In genomic region chr18:6374935-6375529, GRCh38 we compare ENCODE assay signal across 25 cellular contexts. TPM values are rescaled to one million over a fixed set of nuclear protein-coding genes. Genes with fewer than 3 reads are reported as not detected.
"Had no signal": no experiment of that assay in that cellular context is flagged by ENCODE, and none has a peak within 500 bp of the region (broad histone marks: within the 10 kb centered on the region; RNA-seq: fewer than 3 reads in every experiment).

No MANE protein-coding gene starts in this region.

- H3K27me3 ChIP-seq: foreskin keratinocyte, heart left ventricle, uterus had no signal

- H3K36me3 Mint-ChIP-seq: activated CD8-positive, alpha-beta memory T cell treated with anti-CD3 and anti-CD28 coated beads, Interleukin-2, amount 10 ng/mL, durations not matched to agents 7 days and 5 days; activated naive CD4-positive, alpha-beta T cell treated with anti-CD3 and anti-CD28 coated beads, Interleukin-2, amount 50 U/mL, for 72 hours; naive thymus-derived CD8-positive, alpha-beta T cell; stimulated activated effector memory CD8-positive, alpha-beta T cell treated with anti-CD3 and anti-CD28 coated beads, Interleukin-12 subunit alpha, Interleukin-12 subunit beta, amount 100 ng/mL, for 72 hours had no signal

- H3K4me1 ChIP-seq: foreskin keratinocyte, uterus had no signal

- H3K27me3 Mint-ChIP-seq: activated CD4-positive, alpha-beta T cell treated with anti-CD3 and anti-CD28 coated beads for 36 hours; activated CD8-positive, alpha-beta memory T cell treated with anti-CD3 and anti-CD28 coated beads, Interleukin-2, amount 10 ng/mL, durations not matched to agents 7 days and 5 days; central memory CD8-positive, alpha-beta T cell; dendritic cell treated with granulocyte-macrophage colony-stimulating factor and Interleukin-4, amounts not matched to agents 40 ng/mL and 50 ng/mL, for 4 days; progenitor cell of endocrine pancreas; stimulated activated naive CD8-positive, alpha-beta T cell treated with anti-CD3 and anti-CD28 coated beads, Interleukin-15, Interleukin-2, amounts not matched to agents 100 ng/mL and 50 ng/mL, for 24 hours had no signal

- H3K27ac Mint-ChIP-seq: activated CD4-positive, alpha-beta T cell treated with anti-CD3 and anti-CD28 coated beads for 36 hours; activated CD8-positive, alpha-beta memory T cell treated with anti-CD3 and anti-CD28 coated beads, Interleukin-2, amount 10 ng/mL, durations not matched to agents 7 days and 5 days; activated CD8-positive, alpha-beta T cell treated with anti-CD3 and anti-CD28 coated beads, Interleukin-2, amount 10 ng/mL, durations not matched to agents 7 days and 5 days; activated naive CD4-positive, alpha-beta T cell treated with anti-CD3 and anti-CD28 coated beads, Interleukin-2, amount 50 U/mL, for 72 hours; activated T-helper 2 cell treated with anti-CD3 and anti-CD28 coated beads, Interferon-gamma antibody, Interleukin-2, Interleukin-4, amounts not matched to agents 10 μg/mL and 5 μg/mL and 100 μg/mL, durations not matched to agents 14 hours and 24 hours and 36 hours; dendritic cell treated with granulocyte-macrophage colony-stimulating factor and Interleukin-4, amounts not matched to agents 40 ng/mL and 50 ng/mL, for 4 days; endodermal cell; mesothelial cell of epicardium; progenitor cell of endocrine pancreas; stimulated activated effector memory CD8-positive, alpha-beta T cell treated with anti-CD3 and anti-CD28 coated beads, Interleukin-12 subunit alpha, Interleukin-12 subunit beta, amount 100 ng/mL, for 72 hours; stimulated activated naive CD8-positive, alpha-beta T cell treated with anti-CD3 and anti-CD28 coated beads, Interleukin-15, Interleukin-2, amounts not matched to agents 100 ng/mL and 50 ng/mL, for 24 hours had no signal

- H3K4me1 Mint-ChIP-seq: activated CD4-positive, alpha-beta T cell treated with anti-CD3 and anti-CD28 coated beads for 36 hours; activated CD8-positive, alpha-beta memory T cell treated with anti-CD3 and anti-CD28 coated beads, Interleukin-2, amount 10 ng/mL, durations not matched to agents 7 days and 5 days; central memory CD8-positive, alpha-beta T cell; naive thymus-derived CD8-positive, alpha-beta T cell; stimulated activated effector memory CD8-positive, alpha-beta T cell treated with anti-CD3 and anti-CD28 coated beads, Interleukin-12 subunit alpha, Interleukin-12 subunit beta, amount 100 ng/mL, for 72 hours had no signal

- ATAC-seq: activated CD4-positive, alpha-beta T cell treated with anti-CD3 and anti-CD28 coated beads for 36 hours; activated CD8-positive, alpha-beta memory T cell treated with anti-CD3 and anti-CD28 coated beads, Interleukin-2, amount 10 ng/mL, durations not matched to agents 7 days and 5 days; activated CD8-positive, alpha-beta T cell treated with anti-CD3 and anti-CD28 coated beads, Interleukin-2, amount 10 ng/mL, durations not matched to agents 7 days and 5 days; activated naive CD4-positive, alpha-beta T cell treated with anti-CD3 and anti-CD28 coated beads, Interleukin-2, amount 50 U/mL, for 72 hours; esophagus mucosa; foreskin keratinocyte; heart left ventricle; left ventricle myocardium superior; naive thymus-derived CD8-positive, alpha-beta T cell; stimulated activated effector memory CD8-positive, alpha-beta T cell treated with anti-CD3 and anti-CD28 coated beads, Interleukin-12 subunit alpha, Interleukin-12 subunit beta, amount 100 ng/mL, for 72 hours had no signal

- H3K9me3 ChIP-seq: thoracic aorta, uterus had no signal

- DNase-seq: activated CD4-positive, alpha-beta T cell treated with anti-CD3 and anti-CD28 coated beads for 36 hours; activated CD4-positive, CD25-positive, alpha-beta regulatory T cell; activated CD8-positive, alpha-beta memory T cell treated with anti-CD3 and anti-CD28 coated beads, Interleukin-2, amount 10 ng/mL, durations not matched to agents 7 days and 5 days; activated CD8-positive, alpha-beta T cell treated with anti-CD3 and anti-CD28 coated beads, Interleukin-2, amount 10 ng/mL, durations not matched to agents 7 days and 5 days; activated naive CD4-positive, alpha-beta T cell; activated T-cell treated with anti-CD3 and anti-CD28 coated beads, Interleukin-2, amount 50 U/mL, for 48 hours; endodermal cell; foreskin keratinocyte; heart left ventricle; left ventricle myocardium superior; naive thymus-derived CD8-positive, alpha-beta T cell; stimulated activated CD4-positive, alpha-beta T cell treated with anti-CD3 and anti-CD28 coated beads, Interleukin-4, amount 100 ng/mL, for 24 hours; trophoblast cell; uterus had no signal

- H3K27ac ChIP-seq: foreskin keratinocyte, heart left ventricle, thoracic aorta, uterus had no signal

- H3K36me3 ChIP-seq: heart left ventricle, thoracic aorta, uterus had no signal

- H3K4me3 ChIP-seq: heart left ventricle, skin epidermis, thoracic aorta, uterus had no signal

- H3K4me3 Mint-ChIP-seq: activated CD4-positive, alpha-beta T cell treated with anti-CD3 and anti-CD28 coated beads for 36 hours; activated CD8-positive, alpha-beta memory T cell treated with anti-CD3 and anti-CD28 coated beads, Interleukin-2, amount 10 ng/mL, durations not matched to agents 7 days and 5 days; activated CD8-positive, alpha-beta T cell treated with anti-CD3 and anti-CD28 coated beads, Interleukin-2, amount 10 ng/mL, durations not matched to agents 7 days and 5 days; central memory CD8-positive, alpha-beta T cell; dendritic cell treated with granulocyte-macrophage colony-stimulating factor and Interleukin-4, amounts not matched to agents 40 ng/mL and 50 ng/mL, for 4 days; endodermal cell; mesothelial cell of epicardium; naive thymus-derived CD8-positive, alpha-beta T cell; stimulated activated effector memory CD8-positive, alpha-beta T cell treated with anti-CD3 and anti-CD28 coated beads, Interleukin-12 subunit alpha, Interleukin-12 subunit beta, amount 100 ng/mL, for 72 hours; stimulated activated naive CD8-positive, alpha-beta T cell treated with anti-CD3 and anti-CD28 coated beads, Interleukin-15, Interleukin-2, amounts not matched to agents 100 ng/mL and 50 ng/mL, for 24 hours had no signal

RNA-seq across cellular contexts. Expression of gene L3MBTL4, which starts 39.7 kb away (rescaled TPM):
- total RNA-seq: activated CD8-positive, alpha-beta T cell treated with anti-CD3 and anti-CD28 coated beads, Interleukin-2, amount 10 ng/mL, durations not matched to agents 7 days and 5 days had no signal
